1 cellular context compared by ENCODE assay signal in genomic region chr16:89922884-89923639, GRCh38.
TF ChIP-seq lines count a peak whose summit lies in the region.

Gene TUBB3 (plus strand): TSS chr16:89923342. CDS start chr16:89923402, 60 bp downstream.

TF ChIP-seq in HepG2, 621 proteins besides CTCF, POLR2A, EP300 and RAD21 (continued from another document and continues in another):
- no peak for TF ChIP-seq AKNA (CRISPR knock-in tag; IDR thresholded peaks at IDR 0.05; ENCODE audit: borderline replicate concordance)
- no peak for TF ChIP-seq PAWR (CRISPR knock-in tag; IDR thresholded peaks at IDR 0.05; ENCODE audit: borderline replicate concordance)
- no peak; the same call in 1 of the 2 replicates for TF ChIP-seq HIC2 (CRISPR knock-in tag; IDR thresholded peaks at IDR 0.05; ENCODE audit: low read depth)
- no peak for TF ChIP-seq BCL6 (CRISPR knock-in tag; IDR thresholded peaks at IDR 0.05)
- TF ChIP-seq NR2F6 (IDR thresholded peaks at IDR 0.05): no peak
- TF ChIP-seq NR2F6 (CRISPR knock-in tag; IDR thresholded peaks at IDR 0.05): 0 out of 2 replicates have a peak, but pooled peaks have one; percentile 4
- no peak; the same call in 1 of the 2 replicates for TF ChIP-seq ZNF740 (CRISPR knock-in tag; IDR thresholded peaks at IDR 0.05)
- TF ChIP-seq CREB1 (IDR thresholded peaks at IDR 0.05): peak; percentile 71; the same call in 1 of the 2 replicates
- TF ChIP-seq CREB1 (CRISPR knock-in tag; IDR thresholded peaks at IDR 0.05): no peak
- TF ChIP-seq ZFP36 (IDR thresholded peaks at IDR 0.05; ENCODE audit: borderline replicate concordance, low read depth, low read length, partially characterized antibody): no peak
- TF ChIP-seq SNAPC2 (CRISPR knock-in tag; IDR thresholded peaks at IDR 0.05): no peak
- no peak for TF ChIP-seq RXRA (CRISPR knock-in tag; IDR thresholded peaks at IDR 0.05)
- no peak for TF ChIP-seq ELK4 (CRISPR knock-in tag; IDR thresholded peaks at IDR 0.05; ENCODE audit: borderline replicate concordance)
- TF ChIP-seq TOPORS (CRISPR knock-in tag; IDR thresholded peaks at IDR 0.05): peak; percentile 25
- TF ChIP-seq ATF4 (CRISPR knock-in tag; IDR thresholded peaks at IDR 0.05): no peak; a peak in 1 of 4 replicates
- no peak for TF ChIP-seq ATF1 (CRISPR knock-in tag; IDR thresholded peaks at IDR 0.05)
- no peak for TF ChIP-seq ZBTB26 (CRISPR knock-in tag; IDR thresholded peaks at IDR 0.05; ENCODE audit: borderline replicate concordance)
- peak; percentile 16; the same call in 1 of the 2 replicates for TF ChIP-seq JDP2 (CRISPR knock-in tag; IDR thresholded peaks at IDR 0.05; ENCODE audit: borderline replicate concordance)
- TF ChIP-seq ZNF646 (CRISPR knock-in tag; IDR thresholded peaks at IDR 0.05): no peak
- TF ChIP-seq STAT6 (CRISPR knock-in tag; IDR thresholded peaks at IDR 0.05; ENCODE audit: borderline replicate concordance): no peak
- no peak for TF ChIP-seq BRCA1 (CRISPR knock-in tag; IDR thresholded peaks at IDR 0.05)
- no peak for TF ChIP-seq ZNF180 (CRISPR knock-in tag; IDR thresholded peaks at IDR 0.05; ENCODE audit: borderline replicate concordance, low read depth)
- no peak for TF ChIP-seq CHD4 (IDR thresholded peaks at IDR 0.05; ENCODE audit: borderline replicate concordance, low read length)
- no peak for TF ChIP-seq ZKSCAN8 (CRISPR knock-in tag; IDR thresholded peaks at IDR 0.05; ENCODE audit: borderline replicate concordance)
- no peak for TF ChIP-seq ZBTB34 (CRISPR knock-in tag; IDR thresholded peaks at IDR 0.05)
- no peak for TF ChIP-seq AGO1 (IDR thresholded peaks at IDR 0.05; ENCODE audit: low read depth, low read length, poor library complexity, severe bottlenecking)
- TF ChIP-seq ZFX (CRISPR knock-in tag; IDR thresholded peaks at IDR 0.05; ENCODE audit: low read depth): peak; percentile 72
- TF ChIP-seq SRSF4 (IDR thresholded peaks at IDR 0.05; ENCODE audit: low read depth, low read length, poor library complexity, severe bottlenecking): no peak
- no peak for TF ChIP-seq RFXANK (CRISPR knock-in tag; IDR thresholded peaks at IDR 0.05)
- TF ChIP-seq SIX4 (CRISPR knock-in tag; IDR thresholded peaks at IDR 0.05): peak; percentile 48; the same call in 1 of the 2 replicates
- peak; percentile 89 for TF ChIP-seq ZNF564 (CRISPR knock-in tag; IDR thresholded peaks at IDR 0.05)
- no peak for TF ChIP-seq SP1 (IDR thresholded peaks at IDR 0.05)
- no peak; the same call in none of the 2 replicates for TF ChIP-seq SP1 (CRISPR knock-in tag; IDR thresholded peaks at IDR 0.05)
- TF ChIP-seq ZNF792 (CRISPR knock-in tag; IDR thresholded peaks at IDR 0.05): peak; percentile 24; the same call in 1 of the 2 replicates
- TF ChIP-seq ZNF30 (CRISPR knock-in tag; IDR thresholded peaks at IDR 0.05): no peak
